In the genomic region with DNA sequence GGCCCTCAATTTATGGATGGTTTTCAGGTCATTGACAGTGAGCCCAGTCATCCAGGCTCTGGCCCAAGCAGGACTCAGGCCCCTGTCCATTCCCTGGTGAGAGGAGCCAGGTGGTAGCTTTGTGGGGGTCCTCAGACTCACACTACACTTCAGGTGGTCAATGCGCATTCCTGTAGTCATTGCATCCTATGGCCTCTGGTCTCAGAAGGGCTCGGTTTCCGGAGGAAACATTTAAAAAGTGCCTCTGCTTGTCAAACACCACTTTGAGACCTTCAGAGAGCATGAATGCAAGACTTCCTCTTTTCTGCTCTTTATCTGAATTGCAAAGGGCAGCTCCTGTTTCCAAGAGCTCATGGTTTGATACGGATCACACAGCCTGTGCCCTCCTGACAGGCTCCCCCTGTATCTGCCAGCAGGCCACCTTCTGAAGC, we compare ENCODE assay signal across 17 cellular contexts. TPM values are rescaled to one million over a fixed set of nuclear protein-coding genes. Genes with fewer than 3 reads are reported as not detected.
A peak's percentile ranks its signal among the peaks of the same experiment; 100 is the strongest.
DNase-seq lines count a peak whose midpoint lies in the region; ATAC-seq and TF ChIP-seq lines count a peak whose summit lies in the region.
"Had no signal": no experiment of that assay in that cellular context is flagged by ENCODE, and none has a peak within 500 bp of the region (broad histone marks: within the 10 kb centered on the region; RNA-seq: fewer than 3 reads in every experiment).

No MANE protein-coding gene starts in this region.

- CTCF ChIA-PET in CD4-positive, alpha-beta T cell (lab: Charles Lee), result no interaction called here

- H3K27ac ChIP-seq in CD4-positive, alpha-beta T cell (ENCODE audit: low read depth, low read length), result no peak overlapping the region
- H3K27ac ChIP-seq: ovary, SJCRH30, uterus had no signal

- no peak overlapping the region for H3K27ac Mint-ChIP-seq in CD4-positive, alpha-beta T cell
- H3K27ac Mint-ChIP-seq: activated T-cell treated with anti-CD3 and anti-CD28 coated beads, Interleukin-2, amount 50 U/mL, for 24 hours had no signal

- no peaks in the 10 kb centered on the region for H3K36me3 Mint-ChIP-seq in CD4-positive, alpha-beta T cell (ENCODE audit: low read depth)

- H3K4me1 Mint-ChIP-seq in CD4-positive, alpha-beta T cell (ENCODE audit: low read depth), result no peaks in the 10 kb centered on the region

- POLR2A ChIA-PET in CD4-positive, alpha-beta T cell (lab: Charles Lee), result interaction anchor here (0.6 kb wide), 1 partner anchor 21 kb away, joined by 3 read pairs; a partner anchor contains a TSS

- H3K27me3 ChIP-seq in CD4-positive, alpha-beta T cell (ENCODE audit: control insufficient read depth, insufficient read depth, low read length), result no peaks in the 10 kb centered on the region
- H3K27me3 ChIP-seq: ovary, SJCRH30, uterus had no signal

- DNase-seq in CD1c-positive myeloid dendritic cell (ENCODE audit: extremely low spot score) (peak; percentile 28), NB4 (ENCODE audit: low read depth) (peak; percentile 78), cerebellum (ENCODE audit: low spot score) (peak; percentile 8), ureter (ENCODE audit: low spot score) (no peak)
- no peak for DNase-seq in stimulated activated naive CD4-positive, alpha-beta T cell treated with Interleukin-2 at 50 U/mL for 16 hours (lab: John Stamatoyannopoulos, UW)
- no peak for DNase-seq in CD4-positive, alpha-beta T cell
- DNase-seq: ACHN; activated CD4-positive, CD25-positive, alpha-beta regulatory T cell treated with anti-CD3 and anti-CD28 coated beads, Interleukin-2, amount 50 U/mL, for 72 hours; activated T-cell treated with anti-CD3 and anti-CD28 coated beads, Interleukin-2, amount 50 U/mL, for 24 hours; DMS153; NCI-H1417 treated with DMSO at 0.1 percent for 48 hours; NCI-H526 treated with DMSO at 0.1 percent for 48 hours; ovary; SJCRH30; uterus had no signal

- TF ChIP-seq CTCF in NB4 (IDR thresholded peaks at IDR 0.05; ENCODE audit: low read depth, low read length), result no peak
- TF ChIP-seq CTCF in CD4-positive, alpha-beta T cell (IDR thresholded peaks at IDR 0.05), result no peak

- intact Hi-C loops in CD4-positive, alpha-beta T cell (cut with DNase I, micrococcal nuclease), result no loop called here

- no peak for TF ChIP-seq POLR2A in NB4 (IDR thresholded peaks at IDR 0.05; ENCODE audit: extremely low read depth, insufficient read length)

- ATAC-seq in HG02759 (IDR thresholded peaks at IDR 0.05; ENCODE audit: unreplicated experiment) (peak; percentile 56), HG02981 (IDR thresholded peaks at IDR 0.05; ENCODE audit: unreplicated experiment) (no peak)
- ATAC-seq in CD4-positive, alpha-beta T cell (ENCODE audit: poor library complexity), result no peak

- no peak overlapping the region for H3K4me3 Mint-ChIP-seq in CD4-positive, alpha-beta T cell
- H3K4me3 Mint-ChIP-seq: activated T-cell treated with anti-CD3 and anti-CD28 coated beads, Interleukin-2, amount 50 U/mL, for 24 hours had no signal

- H3K4me3 ChIP-seq in NB4 (ENCODE audit: low read depth, low read length), result no peak overlapping the region
- H3K4me3 ChIP-seq: ovary, SJCRH30, uterus had no signal

- no peaks in the 10 kb centered on the region for H3K9me3 Mint-ChIP-seq in CD4-positive, alpha-beta T cell
- H3K9me3 Mint-ChIP-seq: activated T-cell treated with anti-CD3 and anti-CD28 coated beads, Interleukin-2, amount 50 U/mL, for 24 hours had no signal

- peaks cover 4% of the 10 kb centered on the region for H3K27me3 Mint-ChIP-seq in CD4-positive, alpha-beta T cell
- H3K27me3 Mint-ChIP-seq: activated T-cell treated with anti-CD3 and anti-CD28 coated beads, Interleukin-2, amount 50 U/mL, for 24 hours had no signal

- H3K9me3 ChIP-seq in CD4-positive, alpha-beta T cell (ENCODE audit: control insufficient read depth, low read length), result no peaks in the 10 kb centered on the region
- H3K9me3 ChIP-seq: ovary, SJCRH30, uterus had no signal

RNA-seq across cellular contexts. Expression of a gene that starts 20.3 kb away (rescaled TPM):
- total RNA-seq in cerebellum (24.8 TPM), ureter (10.0 TPM)
- total RNA-seq in CD4-positive, alpha-beta T cell, result under 1 TPM; 0.22 to 0.31 TPM

RNA-seq across cellular contexts. Expression of a gene that starts 49.9 kb away (rescaled TPM):
- total RNA-seq in cerebellum (56.3 TPM), ureter (51.1 TPM)
- total RNA-seq in CD4-positive, alpha-beta T cell, result 10 to 100 TPM; 24.2 to 24.3 TPM

Comparison
In these comparisons a context has a peak if more than half of its experiments do, and no peak if none do; other contexts are left out.
1. DNase-seq: peak in CD1c-positive myeloid dendritic cell (single experiment), NB4 (single experiment) and cerebellum (single experiment); none in ureter (single experiment), stimulated activated naive CD4-positive, alpha-beta T cell treated with Interleukin-2 at 50 U/mL for 16 hours (single experiment) and CD4-positive, alpha-beta T cell (0 of 10).